Comparison of ENCODE assay signal across 1 cellular context in the genomic region with DNA sequence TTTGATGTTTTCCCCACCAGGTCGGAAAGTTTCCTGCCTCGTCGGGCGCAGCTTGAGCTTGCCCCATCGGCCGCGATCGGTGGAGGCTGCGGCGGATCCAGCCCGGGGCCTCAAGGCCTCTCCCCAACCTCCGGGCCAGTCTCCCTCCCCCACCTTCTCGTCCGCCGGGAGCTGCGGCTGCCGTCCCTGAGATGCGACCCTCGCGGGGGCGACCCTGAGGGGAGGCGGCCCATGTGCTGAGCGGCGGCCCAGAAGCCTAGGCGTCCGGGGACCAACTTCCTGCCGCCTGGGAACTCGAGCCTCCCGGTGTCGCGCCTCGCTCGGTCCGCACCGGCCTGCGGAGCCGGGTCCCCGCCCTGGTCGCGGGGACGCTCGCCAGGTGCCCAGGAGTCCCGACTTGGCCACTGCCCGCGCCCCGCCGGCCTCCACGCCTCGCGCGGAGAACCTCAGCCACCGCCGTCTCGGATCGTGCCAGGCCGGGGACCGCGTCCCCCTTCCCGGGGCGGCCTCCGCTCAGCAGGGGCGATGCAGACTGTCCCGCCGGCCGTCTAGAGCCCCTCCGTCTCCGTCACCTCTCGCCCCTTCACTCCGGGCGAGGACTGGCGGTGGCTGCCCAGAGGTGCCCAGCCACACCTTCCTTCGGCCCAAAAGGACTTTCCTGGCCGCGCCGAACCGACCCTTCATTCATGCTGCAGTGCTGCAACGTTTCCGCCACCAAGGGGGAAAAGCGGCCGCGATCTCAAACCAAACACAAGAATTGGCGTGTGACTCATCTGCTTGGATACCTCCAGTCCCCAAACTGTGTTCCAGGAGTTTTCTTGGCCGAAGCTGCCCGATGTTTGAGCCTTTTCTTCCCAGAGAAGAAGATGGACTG.
A peak's percentile ranks its signal among the peaks of the same experiment; 100 is the strongest.
TF ChIP-seq lines count a peak whose summit lies in the region.

No MANE protein-coding gene starts in this region.

TF ChIP-seq in WTC11, 78 proteins besides CTCF, POLR2A, EP300 and RAD21 (continued from another document):
- TF ChIP-seq, protein P1, sequence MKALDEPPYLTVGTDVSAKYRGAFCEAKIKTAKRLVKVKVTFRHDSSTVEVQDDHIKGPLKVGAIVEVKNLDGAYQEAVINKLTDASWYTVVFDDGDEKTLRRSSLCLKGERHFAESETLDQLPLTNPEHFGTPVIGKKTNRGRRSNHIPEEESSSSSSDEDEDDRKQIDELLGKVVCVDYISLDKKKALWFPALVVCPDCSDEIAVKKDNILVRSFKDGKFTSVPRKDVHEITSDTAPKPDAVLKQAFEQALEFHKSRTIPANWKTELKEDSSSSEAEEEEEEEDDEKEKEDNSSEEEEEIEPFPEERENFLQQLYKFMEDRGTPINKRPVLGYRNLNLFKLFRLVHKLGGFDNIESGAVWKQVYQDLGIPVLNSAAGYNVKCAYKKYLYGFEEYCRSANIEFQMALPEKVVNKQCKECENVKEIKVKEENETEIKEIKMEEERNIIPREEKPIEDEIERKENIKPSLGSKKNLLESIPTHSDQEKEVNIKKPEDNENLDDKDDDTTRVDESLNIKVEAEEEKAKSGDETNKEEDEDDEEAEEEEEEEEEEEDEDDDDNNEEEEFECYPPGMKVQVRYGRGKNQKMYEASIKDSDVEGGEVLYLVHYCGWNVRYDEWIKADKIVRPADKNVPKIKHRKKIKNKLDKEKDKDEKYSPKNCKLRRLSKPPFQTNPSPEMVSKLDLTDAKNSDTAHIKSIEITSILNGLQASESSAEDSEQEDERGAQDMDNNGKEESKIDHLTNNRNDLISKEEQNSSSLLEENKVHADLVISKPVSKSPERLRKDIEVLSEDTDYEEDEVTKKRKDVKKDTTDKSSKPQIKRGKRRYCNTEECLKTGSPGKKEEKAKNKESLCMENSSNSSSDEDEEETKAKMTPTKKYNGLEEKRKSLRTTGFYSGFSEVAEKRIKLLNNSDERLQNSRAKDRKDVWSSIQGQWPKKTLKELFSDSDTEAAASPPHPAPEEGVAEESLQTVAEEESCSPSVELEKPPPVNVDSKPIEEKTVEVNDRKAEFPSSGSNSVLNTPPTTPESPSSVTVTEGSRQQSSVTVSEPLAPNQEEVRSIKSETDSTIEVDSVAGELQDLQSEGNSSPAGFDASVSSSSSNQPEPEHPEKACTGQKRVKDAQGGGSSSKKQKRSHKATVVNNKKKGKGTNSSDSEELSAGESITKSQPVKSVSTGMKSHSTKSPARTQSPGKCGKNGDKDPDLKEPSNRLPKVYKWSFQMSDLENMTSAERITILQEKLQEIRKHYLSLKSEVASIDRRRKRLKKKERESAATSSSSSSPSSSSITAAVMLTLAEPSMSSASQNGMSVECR (CRISPR knock-in tag; IDR thresholded peaks at IDR 0.05; ENCODE audit: borderline replicate concordance): peak; percentile 17; the same call in 1 of the 2 replicates
- TF ChIP-seq ESRRA (CRISPR knock-in tag; IDR thresholded peaks at IDR 0.05; ENCODE audit: borderline replicate concordance): no peak
- peak; percentile 94; the same call in 1 of the 2 replicates for TF ChIP-seq HMGXB4 (CRISPR knock-in tag; IDR thresholded peaks at IDR 0.05)
- TF ChIP-seq MAX (CRISPR knock-in tag; IDR thresholded peaks at IDR 0.05): peak; percentile 49
- TF ChIP-seq ZBTB43 (CRISPR knock-in tag; IDR thresholded peaks at IDR 0.05): 0 out of 2 replicates have a peak, but pooled peaks have one; percentile 40
- TF ChIP-seq FOXP1 (CRISPR knock-in tag; IDR thresholded peaks at IDR 0.05; ENCODE audit: borderline replicate concordance): peak; percentile 5; the same call in 1 of the 2 replicates
- TF ChIP-seq MYBL2 (CRISPR knock-in tag; IDR thresholded peaks at IDR 0.05): 0 out of 2 replicates have a peak, but pooled peaks have one; percentile 60
